Comparison of ENCODE assay signal across 26 cellular contexts in the genomic region with DNA sequence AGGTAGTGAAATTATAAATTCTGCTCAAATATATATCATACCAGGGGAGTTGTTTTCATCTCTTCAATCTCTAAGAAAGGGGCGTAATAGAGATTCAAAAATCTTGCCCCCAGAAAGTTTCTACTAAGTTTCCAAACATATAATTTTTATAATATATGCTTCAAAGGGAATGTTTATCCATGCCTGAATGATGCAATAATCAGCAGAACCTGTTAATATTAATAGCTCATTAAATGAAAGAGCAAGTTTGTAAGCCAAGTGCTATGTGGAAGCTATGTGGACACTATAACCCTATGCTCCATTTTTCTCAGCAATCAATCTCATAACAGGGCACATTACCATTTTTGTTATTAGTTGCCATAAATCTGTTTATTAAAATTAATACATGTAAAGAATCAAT.
"Had no signal": no experiment of that assay in that cellular context is flagged by ENCODE, and none has a peak within 500 bp of the region (broad histone marks: within the 10 kb centered on the region; RNA-seq: fewer than 3 reads in every experiment).

No MANE protein-coding gene starts in this region.

- H3K27ac ChIP-seq: colonic mucosa, esophagus squamous epithelium, gastrocnemius medialis, heart right ventricle, left lung, lower lobe of right lung had no signal

- H3K36me3 ChIP-seq: colonic mucosa, esophagus squamous epithelium, gastrocnemius medialis, heart right ventricle, left lung, lower lobe of right lung had no signal

- H3K4me3 Mint-ChIP-seq: dendritic cell treated with granulocyte-macrophage colony-stimulating factor and Interleukin-4, amounts not matched to agents 40 ng/mL and 50 ng/mL, for 4 days; effector memory CD8-positive, alpha-beta T cell; endodermal cell; mesothelial cell of epicardium; naive B cell had no signal

- H3K4me1 ChIP-seq: colonic mucosa, esophagus squamous epithelium, gastrocnemius medialis, left lung, lower lobe of right lung had no signal

- H3K27me3 ChIP-seq: colonic mucosa, esophagus squamous epithelium, gastrocnemius medialis, heart right ventricle, left lung had no signal

- H3K4me3 ChIP-seq: colonic mucosa, esophagus squamous epithelium, gastrocnemius medialis, heart right ventricle, left lung, lower lobe of right lung, mucosa of descending colon had no signal

- H3K9me3 ChIP-seq: colonic mucosa, esophagus squamous epithelium, gastrocnemius medialis, left lung, lower lobe of right lung, mucosa of descending colon had no signal

- H3K9me3 Mint-ChIP-seq: effector memory CD8-positive, alpha-beta T cell had no signal

- ATAC-seq: effector memory CD8-positive, alpha-beta T cell; esophagus mucosa; gastrocnemius medialis; heart right ventricle; left cardiac atrium; left lung; left ventricle myocardium superior; lower lobe of right lung; mucosa of descending colon had no signal

- H3K27ac Mint-ChIP-seq: dendritic cell treated with granulocyte-macrophage colony-stimulating factor and Interleukin-4, amounts not matched to agents 40 ng/mL and 50 ng/mL, for 4 days; effector memory CD8-positive, alpha-beta T cell; endodermal cell; mesothelial cell of epicardium had no signal

- H3K27me3 Mint-ChIP-seq: dendritic cell treated with granulocyte-macrophage colony-stimulating factor and Interleukin-4, amounts not matched to agents 40 ng/mL and 50 ng/mL, for 4 days; effector memory CD8-positive, alpha-beta T cell; naive B cell had no signal

- DNase-seq: colonic mucosa; cortex of kidney; effector CD8-positive, alpha-beta T cell; effector memory CD8-positive, alpha-beta T cell; endodermal cell; erythroblast; esophagus squamous epithelium; foreskin fibroblast; foreskin melanocyte; gastrocnemius medialis; glutamatergic neuron; head of caudate nucleus; heart right ventricle; hippocampal formation; left cardiac atrium; left lung; left ventricle myocardium superior; lower lobe of right lung; mesenchymal stem cell; mucosa of descending colon; naive B cell had no signal

- H3K4me1 Mint-ChIP-seq: mesothelial cell of epicardium had no signal

- FAIRE-seq: endometrium, keratinocyte had no signal
